ENCODE assay signal across 11 cellular contexts in the genomic region with DNA sequence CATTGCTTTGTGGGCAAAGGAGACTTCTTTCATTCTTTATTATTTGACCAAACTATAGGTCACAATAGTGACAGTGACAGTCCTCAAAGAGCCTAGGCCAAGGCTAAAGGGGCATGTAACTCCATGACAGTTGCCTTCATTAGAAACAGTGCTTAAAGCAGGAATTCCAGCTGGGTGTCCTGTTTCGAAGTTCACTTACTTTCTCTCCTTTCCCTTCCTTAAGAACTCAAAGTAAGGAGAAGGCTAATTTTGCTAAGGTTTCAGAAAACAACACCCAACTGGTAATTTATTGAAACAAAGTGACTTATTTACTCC. TPM values are rescaled to one million over a fixed set of nuclear protein-coding genes. Genes with fewer than 3 reads are reported as not detected.
"Had no signal": no experiment of that assay in that cellular context is flagged by ENCODE, and none has a peak within 500 bp of the region (broad histone marks: within the 10 kb centered on the region; RNA-seq: fewer than 3 reads in every experiment).

No MANE protein-coding gene starts in this region.

- H3K4me1 Mint-ChIP-seq: activated T-helper 17 cell treated with anti-CD3 and anti-CD28 coated beads, Interleukin-2, amount 50 U/mL, for 72 hours; stimulated activated naive CD8-positive, alpha-beta T cell treated with anti-CD3 and anti-CD28 coated beads, Interleukin-15, amount 100 ng/mL, for 72 hours; T-cell had no signal

- H3K9me3 Mint-ChIP-seq: activated naive CD4-positive, alpha-beta T cell treated with anti-CD3 and anti-CD28 coated beads for 36 hours; activated T-helper 17 cell treated with anti-CD3 and anti-CD28 coated beads, Interleukin-2, amount 50 U/mL, for 72 hours; stimulated activated naive CD8-positive, alpha-beta T cell treated with anti-CD3 and anti-CD28 coated beads, Interleukin-15, amount 100 ng/mL, for 72 hours; T-cell had no signal

- ATAC-seq: activated T-helper 17 cell treated with anti-CD3 and anti-CD28 coated beads, Interleukin-2, amount 50 U/mL, for 72 hours; esophagus mucosa; sciatic nerve; stimulated activated naive CD8-positive, alpha-beta T cell treated with anti-CD3 and anti-CD28 coated beads, Interleukin-15, amount 100 ng/mL, for 72 hours; T-cell had no signal

- H3K36me3 Mint-ChIP-seq: T-cell had no signal

- DNase-seq: activated CD4-positive, alpha-beta T cell treated with anti-CD3 and anti-CD28 coated beads for 1 hour; activated CD4-positive, alpha-beta T cell treated with anti-CD3 and anti-CD28 coated beads, Interleukin-2, amount 50 U/mL, for 4 hours; activated naive CD4-positive, alpha-beta T cell treated with anti-CD3 and anti-CD28 coated beads for 36 hours; activated T-cell treated with anti-CD3 and anti-CD28 coated beads for 4 hours; mesenchymal stem cell; stimulated activated naive CD8-positive, alpha-beta T cell treated with anti-CD3 and anti-CD28 coated beads, Interleukin-15, amount 100 ng/mL, for 72 hours; T-cell; T1000 had no signal

- H3K27ac Mint-ChIP-seq: activated naive CD4-positive, alpha-beta T cell treated with anti-CD3 and anti-CD28 coated beads for 36 hours; activated T-helper 17 cell treated with anti-CD3 and anti-CD28 coated beads, Interleukin-2, amount 50 U/mL, for 72 hours; stimulated activated naive CD8-positive, alpha-beta T cell treated with anti-CD3 and anti-CD28 coated beads, Interleukin-15, amount 100 ng/mL, for 72 hours; T-cell had no signal

- H3K4me3 Mint-ChIP-seq: activated naive CD4-positive, alpha-beta T cell treated with anti-CD3 and anti-CD28 coated beads for 36 hours; activated T-helper 17 cell treated with anti-CD3 and anti-CD28 coated beads, Interleukin-2, amount 50 U/mL, for 72 hours; stimulated activated naive CD8-positive, alpha-beta T cell treated with anti-CD3 and anti-CD28 coated beads, Interleukin-15, amount 100 ng/mL, for 72 hours; T-cell had no signal

RNA-seq across cellular contexts. Expression of a gene that starts 48.1 kb away (rescaled TPM):
- total RNA-seq: activated naive CD4-positive, alpha-beta T cell treated with anti-CD3 and anti-CD28 coated beads for 36 hours had no signal
